ENCODE assay signal across 25 cellular contexts in genomic region chr1:20200966-20201365, GRCh38. TPM values are rescaled to one million over a fixed set of nuclear protein-coding genes. Genes with fewer than 3 reads are reported as not detected.
"Had no signal": no experiment of that assay in that cellular context is flagged by ENCODE, and none has a peak within 500 bp of the region (broad histone marks: within the 10 kb centered on the region; RNA-seq: fewer than 3 reads in every experiment).

No MANE protein-coding gene starts in this region.

- H3K4me3 ChIP-seq: K562 had no signal

- H3K4me2 ChIP-seq: SK-N-SH had no signal

- H3K9me2 ChIP-seq: SK-N-SH had no signal

- DNase-seq: MV-4-11, NCI-H1092, NCI-H1105 treated with DMSO at 0.1 percent for 48 hours, NCI-H1417 treated with DMSO at 0.1 percent for 48 hours, NCI-H146, NCI-H1694 treated with DMSO at 0.1 percent for 48 hours, NCI-H1930, NCI-H2081, NCI-H2107, NCI-H2227 treated with DMSO at 0.1 percent for 48 hours, NCI-H526 treated with DMSO at 0.1 percent for 48 hours, NCI-H774, PC-3, SHP77, SK-N-SH, SW 1271, T-cell had no signal

- H3K9me3 ChIP-seq: SK-N-SH had no signal

- H3K9ac ChIP-seq: SK-N-SH had no signal

- H3K27ac ChIP-seq: HL-60, RWPE1 had no signal

RNA-seq across cellular contexts. Expression of gene PLA2G2C, which starts 14.6 kb away (rescaled TPM):
- total RNA-seq: LHCN-M2, MCF 10A, NCI-H460, PC-3, SK-MEL-5 had no signal
- polyA plus RNA-seq: IgD-negative memory B cell, SK-N-SH had no signal

RNA-seq across cellular contexts. Expression of gene UBXN10, which starts 15.1 kb away (rescaled TPM):
- total RNA-seq: LHCN-M2, MCF 10A, NCI-H460, PC-3 had no signal
- polyA plus RNA-seq: SK-N-SH had no signal
